Comparison of ENCODE assay signal across 13 cellular contexts in genomic region chr6:149966319-149966718, GRCh38. TPM values are rescaled to one million over a fixed set of nuclear protein-coding genes. Genes with fewer than 3 reads are reported as not detected.
DNase-seq lines count a peak whose midpoint lies in the region; ATAC-seq and TF ChIP-seq lines count a peak whose summit lies in the region.
"Not testable (repeated sequence)": the region's sequence is repeated elsewhere in the genome, so short reads cannot be mapped to it uniquely, and the experiment has no call there.
"Had no signal": no experiment of that assay in that cellular context is flagged by ENCODE, and none has a peak within 500 bp of the region (broad histone marks: within the 10 kb centered on the region; RNA-seq: fewer than 3 reads in every experiment).

No MANE protein-coding gene starts in this region.

- H3K36me3 ChIP-seq in CD4-positive, CD25-positive, alpha-beta regulatory T cell (ENCODE audit: control insufficient read depth, insufficient read depth, low read length): not testable (repeated sequence)

- H3K4me3 Mint-ChIP-seq in CD4-positive, CD25-positive, alpha-beta regulatory T cell: peak overlapping the region in 3 of 4 donors; percentile 42 to 89 (median 58)
- H3K4me3 Mint-ChIP-seq in T-helper 17 cell: not testable (repeated sequence)
- peak overlapping the region; percentile 96 for H3K4me3 Mint-ChIP-seq in activated naive CD4-positive, alpha-beta T cell treated with anti-CD3 and anti-CD28 coated beads, Interleukin-2, amount 50 U/mL, for 24 hours
- peak overlapping the region; percentile 40 to 88 (median 87) for H3K4me3 Mint-ChIP-seq in nephron

- not testable (repeated sequence) for H3K4me3 ChIP-seq in CD4-positive, CD25-positive, alpha-beta regulatory T cell (ENCODE audit: low read depth, low read length)

- H3K27ac ChIP-seq in CD4-positive, CD25-positive, alpha-beta regulatory T cell (ENCODE audit: insufficient read depth, low read length, poor library complexity, severe bottlenecking): not testable (repeated sequence)

- not testable (repeated sequence) for DNase-seq in CD4-positive, CD25-positive, alpha-beta regulatory T cell; T-helper 17 cell
- peak; percentile 58 for DNase-seq in activated CD8-positive, alpha-beta memory T cell treated with anti-CD3 and anti-CD28 coated beads for 24 hours
- DNase-seq in ecto neural progenitor cell (ENCODE audit: low spot score): peak; percentile 33
- peak; percentile 16 for DNase-seq in left lobe of liver (ENCODE audit: low spot score)
- DNase-seq in ureter (ENCODE audit: low spot score): peak; percentile 24

- ATAC-seq in CD4-positive, CD25-positive, alpha-beta regulatory T cell (ENCODE audit: low read depth in 2 of 2); T-helper 17 cell; left lobe of liver: not testable (repeated sequence)

- not testable (repeated sequence) for H3K27me3 ChIP-seq in CD4-positive, CD25-positive, alpha-beta regulatory T cell (ENCODE audit: control insufficient read depth, insufficient read depth, low read length)

- not testable (repeated sequence) for H3K27ac Mint-ChIP-seq in CD4-positive, CD25-positive, alpha-beta regulatory T cell; nephron
- H3K27ac Mint-ChIP-seq in T-helper 17 cell: peak overlapping the region; percentile 86
- peak overlapping the region; percentile 24 for H3K27ac Mint-ChIP-seq in activated naive CD4-positive, alpha-beta T cell treated with anti-CD3 and anti-CD28 coated beads, Interleukin-2, amount 50 U/mL, for 24 hours

- H3K27me3 Mint-ChIP-seq in CD4-positive, CD25-positive, alpha-beta regulatory T cell: peaks cover 89% of the 10 kb centered on the region
- H3K27me3 Mint-ChIP-seq in T-helper 17 cell: peaks cover 90% of the 10 kb centered on the region
- peaks cover 48% of the 10 kb centered on the region for H3K27me3 Mint-ChIP-seq in activated naive CD4-positive, alpha-beta T cell treated with anti-CD3 and anti-CD28 coated beads, Interleukin-2, amount 50 U/mL, for 24 hours
- peaks cover 100% of the 10 kb centered on the region for H3K27me3 Mint-ChIP-seq in nephron (ENCODE audit: low read depth)

- peaks cover 5 to 32% (median 12%) of the 10 kb centered on the region in 4 donors for H3K4me1 Mint-ChIP-seq in CD4-positive, CD25-positive, alpha-beta regulatory T cell
- H3K4me1 Mint-ChIP-seq in T-helper 17 cell (peaks cover 23% of the 10 kb centered on the region), nephron (peaks cover 22% of the 10 kb centered on the region)
- peaks cover 30% of the 10 kb centered on the region for H3K4me1 Mint-ChIP-seq in activated naive CD4-positive, alpha-beta T cell treated with anti-CD3 and anti-CD28 coated beads, Interleukin-2, amount 50 U/mL, for 24 hours

- not testable (repeated sequence) for TF ChIP-seq CTCF in nephron (IDR thresholded peaks at IDR 0.05; ENCODE audit: unreplicated experiment in 3 of 3)

- H3K36me3 Mint-ChIP-seq in CD4-positive, CD25-positive, alpha-beta regulatory T cell; activated naive CD4-positive, alpha-beta T cell treated with anti-CD3 and anti-CD28 coated beads, Interleukin-2, amount 50 U/mL, for 24 hours; nephron (ENCODE audit: low read depth): not testable (repeated sequence)
- peaks cover 10% of the 10 kb centered on the region for H3K36me3 Mint-ChIP-seq in T-helper 17 cell (ENCODE audit: low read depth)

- peaks cover 29% of the 10 kb centered on the region for H3K4me1 ChIP-seq in CD4-positive, CD25-positive, alpha-beta regulatory T cell (ENCODE audit: control insufficient read depth, insufficient read depth, low read length, poor library complexity, severe bottlenecking)

- not testable (repeated sequence) for H3K9me3 ChIP-seq in CD4-positive, CD25-positive, alpha-beta regulatory T cell (ENCODE audit: control insufficient read depth in 2 of 2, low read length in 2 of 2); T-helper 17 cell (ENCODE audit: control insufficient read depth, low read length, poor library complexity, severe bottlenecking)

- not testable (repeated sequence) for H3K9me3 Mint-ChIP-seq in CD4-positive, CD25-positive, alpha-beta regulatory T cell; activated naive CD4-positive, alpha-beta T cell treated with anti-CD3 and anti-CD28 coated beads, Interleukin-2, amount 50 U/mL, for 24 hours; nephron

RNA-seq across cellular contexts. Expression of gene ULBP1, which starts 2.6 kb away (rescaled TPM):
- 0.64 TPM for total RNA-seq in CD4-positive, CD25-positive, alpha-beta regulatory T cell
- not detected for polyA plus RNA-seq in CD4-positive, CD25-positive, alpha-beta regulatory T cell
- total RNA-seq in T-helper 17 cell: under 1 TPM in 1 of 2 donors, not detected in 1; 0.20 TPM
- 0.08 TPM for total RNA-seq in left lobe of liver
- total RNA-seq in ureter: 2.5 TPM
- total RNA-seq: GM12878 had no signal

RNA-seq across cellular contexts. Expression of gene ULBP2, which starts 24.5 kb away (rescaled TPM):
- 9.7 TPM for total RNA-seq in CD4-positive, CD25-positive, alpha-beta regulatory T cell
- polyA plus RNA-seq in CD4-positive, CD25-positive, alpha-beta regulatory T cell: under 1 TPM in 1 of 4 donors, not detected in 3; 0.13 TPM
- 1 to 10 TPM; 2.8 to 3.7 TPM for total RNA-seq in T-helper 17 cell
- 0.18 TPM for total RNA-seq in left lobe of liver
- 3.0 TPM for total RNA-seq in ureter
- total RNA-seq: H9 had no signal

RNA-seq across cellular contexts. Expression of gene RAET1G, which starts 43.4 kb away (rescaled TPM):
- total RNA-seq in CD4-positive, CD25-positive, alpha-beta regulatory T cell: 0.76 TPM
- not detected for polyA plus RNA-seq in CD4-positive, CD25-positive, alpha-beta regulatory T cell
- not detected for total RNA-seq in T-helper 17 cell
- total RNA-seq in left lobe of liver: not detected
- total RNA-seq in ureter: 5.2 TPM
- total RNA-seq: Caco-2, GM12878, H9 had no signal
- polyA plus RNA-seq: GM12878 had no signal

RNA-seq across cellular contexts. Expression of gene RAET1L, which starts 59.0 kb away (rescaled TPM):
- not detected for total RNA-seq in CD4-positive, CD25-positive, alpha-beta regulatory T cell
- not detected for polyA plus RNA-seq in CD4-positive, CD25-positive, alpha-beta regulatory T cell
- total RNA-seq in T-helper 17 cell (not detected), left lobe of liver (not detected), ureter (not detected)
- total RNA-seq: Caco-2, GM12878, GM23248, H9 had no signal
- polyA plus RNA-seq: BJ, GM12878, GM23248 had no signal
